In the genomic region with DNA sequence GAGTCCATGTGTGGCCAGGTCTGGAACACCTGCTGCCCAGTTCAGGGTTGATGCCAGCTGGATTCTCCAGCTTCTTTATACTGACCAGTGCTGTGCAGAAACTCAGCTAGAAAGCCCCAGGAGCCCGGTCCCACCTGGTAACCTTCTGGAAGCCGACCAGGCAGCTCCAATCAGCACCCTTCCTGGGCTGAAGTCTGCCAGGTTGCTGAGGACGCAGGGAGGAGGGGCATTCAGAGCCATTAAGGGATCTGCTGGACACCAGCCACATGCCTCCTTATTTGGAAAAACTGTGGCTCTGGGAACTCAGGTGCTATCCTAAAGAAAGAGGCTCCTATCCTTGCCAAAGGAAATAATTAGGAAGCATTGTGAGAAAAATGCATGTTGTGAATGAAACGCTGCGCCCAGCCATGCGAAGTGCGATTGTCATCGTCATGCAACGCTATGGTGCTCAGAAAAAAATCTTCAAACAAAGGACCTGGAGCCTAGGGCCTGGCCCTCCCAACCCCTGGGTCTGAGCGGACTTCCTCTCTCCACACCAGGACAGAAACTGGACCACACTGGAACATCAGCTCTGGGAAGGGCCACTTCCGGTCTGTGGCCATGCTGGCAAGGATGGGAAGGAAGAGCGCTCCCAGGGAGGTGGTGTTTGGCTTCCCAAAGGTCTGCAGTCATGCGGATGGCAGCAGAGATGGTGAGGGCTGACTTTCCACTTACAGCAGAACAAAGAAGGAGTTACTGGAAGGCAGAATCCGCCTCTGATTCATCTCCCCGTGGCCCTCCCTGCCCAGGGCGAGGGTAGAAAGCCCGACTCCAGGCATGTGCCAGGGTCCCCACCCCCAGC, we compare ENCODE assay signal across 11 cellular contexts.
DNase-seq lines count a peak whose midpoint lies in the region; ATAC-seq and TF ChIP-seq lines count a peak whose summit lies in the region.
"Had no signal": no experiment of that assay in that cellular context is flagged by ENCODE, and none has a peak within 500 bp of the region (broad histone marks: within the 10 kb centered on the region; RNA-seq: fewer than 3 reads in every experiment).

No MANE protein-coding gene starts in this region.

- H3K4me3 ChIP-seq in colonic mucosa = no peak overlapping the region

- H3K36me3 Mint-ChIP-seq in brain (peaks cover 5% of the 10 kb centered on the region), immature natural killer cell (peaks cover 4 to 13% (median 5%) of the 10 kb centered on the region in 3 donors)
- H3K36me3 Mint-ChIP-seq in stimulated activated memory B cell treated with anti-CD40 and anti-IgM and Interleukin-4, amounts not matched to agents 10 μg/mL and 1 μg/mL and 100 μg/mL, for 72 hours = peaks cover 17% of the 10 kb centered on the region

- H3K36me3 ChIP-seq in KOPT-K1 (ENCODE audit: insufficient read depth, low read length) (0 out of 2 replicates have a peak, but pooled peaks cover 10% of the 10 kb centered on the region), colonic mucosa (no peaks in the 10 kb centered on the region)

- DNase-seq in immature natural killer cell (no peak), ecto neural progenitor cell (ENCODE audit: low spot score) (no peak), colonic mucosa (no peak), SK-N-DZ (ENCODE audit: low spot score) (no peak)
- DNase-seq: GOT3, NCI-H187 had no signal

- H3K9ac ChIP-seq in colonic mucosa (ENCODE audit: low read depth in 2 of 2, low read length in 2 of 2) = no peak overlapping the region

- TF ChIP-seq CTCF in brain (conservative IDR thresholded peaks at IDR 0.05) = no peak
- no peak for TF ChIP-seq CTCF in colonic mucosa (IDR thresholded peaks at IDR 0.05)

- no peak for ATAC-seq in stimulated activated memory B cell treated with anti-CD40 and anti-IgM and Interleukin-4, amounts not matched to agents 10 μg/mL and 1 μg/mL and 100 μg/mL, for 72 hours
- ATAC-seq in GM19455 (IDR thresholded peaks at IDR 0.05; ENCODE audit: unreplicated experiment) = no peak

- H3K9me3 ChIP-seq in KOPT-K1 (ENCODE audit: insufficient read depth, low read length, poor library complexity, severe bottlenecking) (no peaks in the 10 kb centered on the region), colonic mucosa (no peaks in the 10 kb centered on the region)

- peaks cover 54% of the 10 kb centered on the region for H3K4me1 Mint-ChIP-seq in brain
- H3K4me1 Mint-ChIP-seq in immature natural killer cell = peaks cover 95 to 97% of the 10 kb centered on the region in 2 donors
- H3K4me1 Mint-ChIP-seq in stimulated activated memory B cell treated with anti-CD40 and anti-IgM and Interleukin-4, amounts not matched to agents 10 μg/mL and 1 μg/mL and 100 μg/mL, for 72 hours = peaks cover 91% of the 10 kb centered on the region

- intact Hi-C loops in colonic mucosa (cut with DNase I) = no loop called here

- H3K27ac Mint-ChIP-seq in brain (peak overlapping the region in 3 of 5 experiments; percentile 69 to 82 (median 80)), immature natural killer cell (peak overlapping the region; percentile 96 to 100 (median 100))
- peak overlapping the region; percentile 99 for H3K27ac Mint-ChIP-seq in stimulated activated memory B cell treated with anti-CD40 and anti-IgM and Interleukin-4, amounts not matched to agents 10 μg/mL and 1 μg/mL and 100 μg/mL, for 72 hours

- H3K27me3 Mint-ChIP-seq in brain (no peaks in the 10 kb centered on the region), immature natural killer cell (ENCODE audit: low read depth in 3 of 3) (peaks cover 48 to 52% (median 50%) of the 10 kb centered on the region in 3 donors)
- H3K27me3 Mint-ChIP-seq in stimulated activated memory B cell treated with anti-CD40 and anti-IgM and Interleukin-4, amounts not matched to agents 10 μg/mL and 1 μg/mL and 100 μg/mL, for 72 hours = no peaks in the 10 kb centered on the region

- H3K4me3 Mint-ChIP-seq in brain (no peak overlapping the region), immature natural killer cell (peak overlapping the region in 3 of 5 donors; percentile 8 to 72 (median 17))
- H3K4me3 Mint-ChIP-seq in stimulated activated memory B cell treated with anti-CD40 and anti-IgM and Interleukin-4, amounts not matched to agents 10 μg/mL and 1 μg/mL and 100 μg/mL, for 72 hours = no peak overlapping the region

- no peaks in the 10 kb centered on the region for H3K27me3 ChIP-seq in colonic mucosa

- H3K27ac ChIP-seq in KOPT-K1 (ENCODE audit: low read depth, low read length, poor library complexity, severe bottlenecking) = peak overlapping the region; percentile 70
- no peak overlapping the region for H3K27ac ChIP-seq in colonic mucosa
- H3K27ac ChIP-seq: VCaP had no signal

- H3K4me1 ChIP-seq in colonic mucosa = no peaks in the 10 kb centered on the region

- H3K9me3 Mint-ChIP-seq in brain (no peaks in the 10 kb centered on the region), immature natural killer cell (no peaks in the 10 kb centered on the region)
- no peaks in the 10 kb centered on the region for H3K9me3 Mint-ChIP-seq in stimulated activated memory B cell treated with anti-CD40 and anti-IgM and Interleukin-4, amounts not matched to agents 10 μg/mL and 1 μg/mL and 100 μg/mL, for 72 hours

Comparison
In these comparisons a context has a peak if more than half of its experiments do, and no peak if none do; other contexts are left out.
1. H3K4me3 Mint-ChIP-seq: peak in immature natural killer cell (3 of 5); none in brain (0 of 5) and stimulated activated memory B cell treated with anti-CD40 and anti-IgM and Interleukin-4, amounts not matched to agents 10 μg/mL and 1 μg/mL and 100 μg/mL, for 72 hours (single experiment).
2. Peak in every context shown above with its lines, with median percentiles within 50 percentile points of each other: H3K27ac Mint-ChIP-seq.